ENCODE assay signal across 12 cellular contexts in the genomic region with DNA sequence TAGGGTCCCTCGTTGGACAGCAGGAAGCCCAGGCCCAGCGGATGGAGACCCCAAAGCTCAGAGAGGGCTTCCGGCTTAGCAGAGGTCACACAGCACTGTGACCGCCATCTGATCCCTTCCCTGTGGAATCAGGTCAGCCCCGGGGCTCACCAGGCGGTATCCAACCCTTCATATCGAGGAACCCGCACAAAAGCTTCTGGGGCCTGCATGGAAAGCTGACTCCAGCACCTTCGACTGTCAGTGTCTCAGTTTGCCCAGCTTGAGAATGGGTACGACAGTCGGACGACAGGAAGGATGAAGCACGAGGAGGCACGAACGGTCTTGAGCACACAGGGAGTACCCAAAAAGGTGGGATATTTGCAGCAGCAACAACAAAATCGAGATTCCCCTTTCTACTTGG. TPM values are rescaled to one million over a fixed set of nuclear protein-coding genes. Genes with fewer than 3 reads are reported as not detected.
DNase-seq lines count a peak whose midpoint lies in the region; ATAC-seq and TF ChIP-seq lines count a peak whose summit lies in the region.
"Had no signal": no experiment of that assay in that cellular context is flagged by ENCODE, and none has a peak within 500 bp of the region (broad histone marks: within the 10 kb centered on the region; RNA-seq: fewer than 3 reads in every experiment).

No MANE protein-coding gene starts in this region.

- intact Hi-C loops in heart left ventricle (cut with DNase I) (loop anchor here in 2 of 10 donors (2.0 to 5.0 kb wide), 2 partner anchors 23 to 102 kb away; no protein-coding TSS in a partner anchor), lower lobe of right lung (cut with DNase I) (no loop called here)

- H3K27me3 Mint-ChIP-seq in activated T-helper 17 cell treated with anti-CD3 and anti-CD28 coated beads, Interleukin-2, amount 50 U/mL, for 72 hours: no peaks in the 10 kb centered on the region
- H3K27me3 Mint-ChIP-seq in type B pancreatic cell: no peaks in the 10 kb centered on the region

- ATAC-seq in heart left ventricle: no peak
- no peak for ATAC-seq in activated T-helper 17 cell treated with anti-CD3 and anti-CD28 coated beads, Interleukin-2, amount 50 U/mL, for 72 hours (replicated peaks)
- no peak for ATAC-seq in lower lobe of right lung
- ATAC-seq in GM18873 (IDR thresholded peaks at IDR 0.05; ENCODE audit: low FRiP score, unreplicated experiment): no peak
- ATAC-seq in GM18498 (IDR thresholded peaks at IDR 0.05; ENCODE audit: unreplicated experiment): no peak

- TF ChIP-seq POLR2A in heart left ventricle (IDR thresholded peaks at IDR 0.05): no peak

- peaks cover 0 to 76% (median 54%) of the 10 kb centered on the region in 12 donors for H3K4me1 ChIP-seq in heart left ventricle
- H3K4me1 ChIP-seq in right atrium auricular region: peaks cover 0 to 71% of the 10 kb centered on the region in 2 donors
- peaks cover 69% of the 10 kb centered on the region for H3K4me1 ChIP-seq in lower lobe of right lung

- peak overlapping the region in 8 of 12 donors; percentile 97 to 100 (median 99) for H3K27ac ChIP-seq in heart left ventricle
- H3K27ac ChIP-seq in right atrium auricular region: peak overlapping the region in 1 of 2 donors; percentile 7
- H3K27ac ChIP-seq in lower lobe of right lung: peak overlapping the region; percentile 24
- H3K27ac ChIP-seq: cardiac muscle cell had no signal

- H3K4me3 ChIP-seq in heart left ventricle: peak overlapping the region in 2 of 12 donors; percentile 92 to 93
- H3K4me3 ChIP-seq in right atrium auricular region: no peak overlapping the region
- peak overlapping the region; percentile 95 for H3K4me3 ChIP-seq in lower lobe of right lung
- H3K4me3 ChIP-seq: cardiac muscle cell, tibial artery had no signal

- peak overlapping the region; percentile 89 for H3K4me3 Mint-ChIP-seq in activated T-helper 17 cell treated with anti-CD3 and anti-CD28 coated beads, Interleukin-2, amount 50 U/mL, for 72 hours
- H3K4me3 Mint-ChIP-seq in type B pancreatic cell: peak overlapping the region; percentile 59

- H3K9me3 ChIP-seq in heart left ventricle: no peaks in the 10 kb centered on the region
- H3K9me3 ChIP-seq in right atrium auricular region: no peaks in the 10 kb centered on the region
- H3K9me3 ChIP-seq in lower lobe of right lung: no peaks in the 10 kb centered on the region
- H3K9me3 ChIP-seq: tibial artery had no signal

- H3K36me3 ChIP-seq in heart left ventricle (peaks cover 0 to 57% (median 51%) of the 10 kb centered on the region in 9 donors), right atrium auricular region (peaks cover 53% of the 10 kb centered on the region), lower lobe of right lung (peaks cover 55% of the 10 kb centered on the region)

- 78 to 91% (median 86%) methylated on average over 15 to 16 of the region's 16 CpGs for WGBS in heart left ventricle, 4 donors

- H3K4me1 Mint-ChIP-seq in activated T-helper 17 cell treated with anti-CD3 and anti-CD28 coated beads, Interleukin-2, amount 50 U/mL, for 72 hours: peaks cover 22% of the 10 kb centered on the region
- peaks cover 40% of the 10 kb centered on the region for H3K4me1 Mint-ChIP-seq in type B pancreatic cell (ENCODE audit: unreplicated experiment)

- peaks cover 71% of the 10 kb centered on the region for H3K36me3 Mint-ChIP-seq in activated T-helper 17 cell treated with anti-CD3 and anti-CD28 coated beads, Interleukin-2, amount 50 U/mL, for 72 hours (ENCODE audit: low read depth)
- peaks cover 16% of the 10 kb centered on the region for H3K36me3 Mint-ChIP-seq in type B pancreatic cell

- no peaks in the 10 kb centered on the region for H3K9me3 Mint-ChIP-seq in activated T-helper 17 cell treated with anti-CD3 and anti-CD28 coated beads, Interleukin-2, amount 50 U/mL, for 72 hours
- no peaks in the 10 kb centered on the region for H3K9me3 Mint-ChIP-seq in type B pancreatic cell

- DNase-seq in heart left ventricle (no peak), right atrium auricular region (ENCODE audit: low spot score) (no peak), lower lobe of right lung (no peak), type B pancreatic cell (ENCODE audit: extremely low spot score, unreplicated experiment) (no peak), occipital lobe (lab: John Stamatoyannopoulos, UW) (no peak)
- DNase-seq: NCI-H146, tibial artery had no signal

- H3K27me3 ChIP-seq in heart left ventricle (no peaks in the 10 kb centered on the region), right atrium auricular region (no peaks in the 10 kb centered on the region), lower lobe of right lung (ENCODE audit: low read depth) (no peaks in the 10 kb centered on the region)
- H3K27me3 ChIP-seq: cardiac muscle cell, tibial artery had no signal

- H3K27ac Mint-ChIP-seq in activated T-helper 17 cell treated with anti-CD3 and anti-CD28 coated beads, Interleukin-2, amount 50 U/mL, for 72 hours: peak overlapping the region; percentile 22
- no peak overlapping the region for H3K27ac Mint-ChIP-seq in type B pancreatic cell

- no peak for TF ChIP-seq CTCF in heart left ventricle (IDR thresholded peaks at IDR 0.05)
- TF ChIP-seq CTCF in right atrium auricular region (IDR thresholded peaks at IDR 0.05): no peak
- no peak for TF ChIP-seq CTCF in lower lobe of right lung (IDR thresholded peaks at IDR 0.05)
- no peak for TF ChIP-seq CTCF in type B pancreatic cell (conservative IDR thresholded peaks at IDR 0.05)

RNA-seq across cellular contexts. Expression of gene TLE5, which starts 2.6 kb away (rescaled TPM):
- total RNA-seq in heart left ventricle (1,000 to 10,000 TPM in 1 of 9 donors, 100 to 1,000 TPM in 8; 593 to 1,121 (median 711) TPM), right atrium auricular region (1,000 to 10,000 TPM in 1 of 2 donors, 100 to 1,000 TPM in 1; 869 to 1,050 TPM), lower lobe of right lung (413 TPM), type B pancreatic cell (ENCODE audit: low replicate concordance) (302 and 418 TPM in 2 replicates), occipital lobe (95.8 TPM)
- 1,000 to 10,000 TPM in 1 of 2 donors, 100 to 1,000 TPM in 1; 686 to 1,459 TPM for polyA plus RNA-seq in heart left ventricle
- total RNA-seq in activated T-helper 17 cell treated with anti-CD3 and anti-CD28 coated beads, Interleukin-2, amount 50 U/mL, for 72 hours: 100 to 1,000 TPM; 348 to 436 TPM

RNA-seq across cellular contexts. Expression of gene TLE2, which starts 30.6 kb away (rescaled TPM):
- total RNA-seq in heart left ventricle (10 to 100 TPM; 34.6 to 75.1 (median 40.5) TPM), right atrium auricular region (100 to 1,000 TPM in 1 of 2 donors, 10 to 100 TPM in 1; 41.2 to 101 TPM), lower lobe of right lung (42.7 TPM), type B pancreatic cell (ENCODE audit: low replicate concordance) (37.7 and 52.8 TPM in 2 replicates), occipital lobe (6.1 TPM)
- 10 to 100 TPM; 36.0 to 41.4 TPM for polyA plus RNA-seq in heart left ventricle
- total RNA-seq in activated T-helper 17 cell treated with anti-CD3 and anti-CD28 coated beads, Interleukin-2, amount 50 U/mL, for 72 hours: 1 to 10 TPM; 2.5 to 3.5 TPM
- total RNA-seq: HT1080 had no signal

RNA-seq across cellular contexts. Expression of gene GNA11, which starts 34.5 kb away (rescaled TPM):
- total RNA-seq in heart left ventricle (10 to 100 TPM; 55.3 to 91.8 (median 70.9) TPM), right atrium auricular region (10 to 100 TPM; 58.4 to 77.9 TPM), lower lobe of right lung (60.6 TPM), type B pancreatic cell (ENCODE audit: low replicate concordance) (46.9 and 62.0 TPM in 2 replicates), occipital lobe (56.8 TPM)
- 10 to 100 TPM; 43.5 to 74.6 TPM for polyA plus RNA-seq in heart left ventricle
- total RNA-seq in activated T-helper 17 cell treated with anti-CD3 and anti-CD28 coated beads, Interleukin-2, amount 50 U/mL, for 72 hours: 1 to 10 TPM; 1.9 to 2.6 TPM

Comparison
In these comparisons a context has a peak if more than half of its experiments do, and no peak if none do; other contexts are left out.
1. RNA of gene GNA11, which starts 34.5 kb away (total RNA-seq): 58.4 to 77.9 TPM in right atrium auricular region, 55.3 to 91.8 TPM in heart left ventricle, 60.6 TPM in lower lobe of right lung (single experiment), 56.8 TPM in occipital lobe (single experiment) and 46.9 to 62.0 TPM in type B pancreatic cell; 1.9 to 2.6 TPM in activated T-helper 17 cell treated with anti-CD3 and anti-CD28 coated beads, Interleukin-2, amount 50 U/mL, for 72 hours; every median in the first group is over 10 times any median in the second.